8 cellular contexts compared by ENCODE assay signal in the genomic region with DNA sequence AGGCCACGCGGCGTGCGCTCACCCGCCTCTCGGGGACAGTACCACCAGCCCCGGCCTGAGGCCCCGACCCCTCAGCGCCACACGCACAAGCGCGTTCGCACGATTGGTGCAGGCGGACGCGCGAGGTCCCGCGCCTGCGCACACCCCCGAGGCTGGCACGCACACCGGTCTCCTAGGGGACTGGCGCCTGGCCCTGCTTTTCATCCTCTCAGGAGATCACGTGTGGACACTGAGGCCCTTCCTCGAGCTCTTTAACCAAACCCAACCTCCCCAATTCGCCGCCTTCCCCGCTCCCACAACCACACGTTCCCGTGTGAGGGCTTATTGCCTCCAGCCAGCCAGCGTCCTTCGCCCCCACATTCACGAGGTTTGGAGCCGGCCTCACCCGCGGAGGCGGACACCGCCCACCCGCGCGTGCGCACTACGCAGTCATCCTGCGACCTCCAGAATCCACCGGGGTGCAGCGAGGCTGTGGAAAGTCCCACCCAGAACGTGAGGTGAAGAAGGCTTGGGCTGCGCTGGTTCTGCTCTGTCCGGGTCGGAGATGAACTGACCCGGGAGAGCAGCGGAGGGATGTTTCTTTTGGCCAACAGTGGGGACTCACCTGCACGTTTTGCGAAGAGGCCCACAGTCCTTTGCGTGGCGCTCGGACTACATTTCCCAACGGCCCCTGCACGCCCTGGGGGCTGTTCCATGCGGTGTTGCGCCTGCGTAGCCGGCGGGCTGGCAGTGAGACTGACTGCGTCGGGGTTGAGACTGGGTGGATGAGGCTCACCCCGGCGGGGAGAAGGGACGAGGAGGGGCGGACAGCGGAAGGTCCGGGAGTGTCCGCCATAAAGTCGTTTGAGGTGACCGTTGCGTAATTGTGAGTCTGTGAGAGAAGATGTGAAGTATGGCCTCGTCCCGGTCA. TPM values are rescaled to one million over a fixed set of nuclear protein-coding genes. Genes with fewer than 3 reads are reported as not detected.
DNase-seq lines count a peak whose midpoint lies in the region; ATAC-seq and TF ChIP-seq lines count a peak whose summit lies in the region.

No MANE protein-coding gene starts in this region.

- DNase-seq in HuH-7 (ENCODE audit: low spot score): peak; percentile 76
- DNase-seq in activated CD4-positive, alpha-beta T cell treated with anti-CD3 and anti-CD28 coated beads for 1 hour: peak; percentile 45
- peak; percentile 30 for DNase-seq in cortex of kidney (lab: John Stamatoyannopoulos, UW)
- DNase-seq in kidney glomerular epithelial cell (lab: John Stamatoyannopoulos, UW): peak; percentile 92
- peak; percentile 16 to 47 for DNase-seq in stimulated activated CD4-positive, alpha-beta T cell treated with anti-CD3 and anti-CD28 coated beads, Interleukin-1b, Interleukin-23, amount 100 ng/mL, for 4 hours (ENCODE audit: low read depth in 2 of 2)
- no peak for DNase-seq in HT-29 (ENCODE audit: low spot score)

- H3K27ac ChIP-seq in 22Rv1: peak overlapping the region; percentile 82

- no peak for ATAC-seq in GM19328 (IDR thresholded peaks at IDR 0.05; ENCODE audit: unreplicated experiment)

- TF ChIP-seq CTCF in 22Rv1 (IDR thresholded peaks at IDR 0.05): no peak

RNA-seq across cellular contexts. Expression of a gene that starts 0.5 kb away (rescaled TPM):
- total RNA-seq in HT-29 (2014; rRNA removed; shearing (Covaris generic)): not detected in 2 replicates

RNA-seq across cellular contexts. Expression of a gene that starts 30.0 kb away (rescaled TPM):
- total RNA-seq in HT-29 (2014; rRNA removed; shearing (Covaris generic)): not detected in 2 replicates
